Comparison of ENCODE assay signal across 1 cellular context in genomic region chr20:25057234-25058050, GRCh38.
TF ChIP-seq lines count a peak whose summit lies in the region.

No MANE protein-coding gene starts in this region.

TF ChIP-seq in WTC11, 78 proteins besides CTCF, POLR2A, EP300 and RAD21 (continued from another document):
- no peak for TF ChIP-seq ZNF425 (CRISPR knock-in tag; conservative IDR thresholded peaks at IDR 0.05)
- TF ChIP-seq ATF2 (CRISPR knock-in tag; IDR thresholded peaks at IDR 0.05; ENCODE audit: borderline replicate concordance, low read depth), result no peak
- no peak for TF ChIP-seq ZNF232 (CRISPR knock-in tag; IDR thresholded peaks at IDR 0.05)
- TF ChIP-seq SMAD3 (CRISPR knock-in tag; IDR thresholded peaks at IDR 0.05; ENCODE audit: borderline replicate concordance), result no peak
- TF ChIP-seq GTF2I (CRISPR knock-in tag; conservative IDR thresholded peaks at IDR 0.05), result no peak
- no peak for TF ChIP-seq MXD4 (CRISPR knock-in tag; IDR thresholded peaks at IDR 0.05; ENCODE audit: borderline replicate concordance)
- peak; percentile 64; the same call in 1 of the 2 replicates for TF ChIP-seq ZNF263 (CRISPR knock-in tag; IDR thresholded peaks at IDR 0.05; ENCODE audit: low read depth)
- no peak for TF ChIP-seq SP1 (CRISPR knock-in tag; conservative IDR thresholded peaks at IDR 0.05)
- TF ChIP-seq ESRRA (CRISPR knock-in tag; IDR thresholded peaks at IDR 0.05; ENCODE audit: borderline replicate concordance), result no peak; the same call in 1 of the 2 replicates
- no peak for TF ChIP-seq RORB (CRISPR knock-in tag; IDR thresholded peaks at IDR 0.05)
- TF ChIP-seq E2F5 (CRISPR knock-in tag; IDR thresholded peaks at IDR 0.05), result 0 out of 2 replicates have a peak, but pooled peaks have one; percentile 37
- no peak for TF ChIP-seq FOXJ3 (CRISPR knock-in tag; IDR thresholded peaks at IDR 0.05; ENCODE audit: borderline replicate concordance)
- no peak for TF ChIP-seq GRHL2 (CRISPR knock-in tag; IDR thresholded peaks at IDR 0.05; ENCODE audit: insufficient replicate concordance, severe bottlenecking)
- TF ChIP-seq NR2C2 (CRISPR knock-in tag; IDR thresholded peaks at IDR 0.05), result no peak
- TF ChIP-seq ZNF281 (CRISPR knock-in tag; IDR thresholded peaks at IDR 0.05), result no peak
- TF ChIP-seq SOX15 (CRISPR knock-in tag; IDR thresholded peaks at IDR 0.05), result no peak
- no peak for TF ChIP-seq RELA (CRISPR knock-in tag; IDR thresholded peaks at IDR 0.05; ENCODE audit: borderline replicate concordance)
